Comparison of ENCODE assay signal across 26 cellular contexts in the genomic region with DNA sequence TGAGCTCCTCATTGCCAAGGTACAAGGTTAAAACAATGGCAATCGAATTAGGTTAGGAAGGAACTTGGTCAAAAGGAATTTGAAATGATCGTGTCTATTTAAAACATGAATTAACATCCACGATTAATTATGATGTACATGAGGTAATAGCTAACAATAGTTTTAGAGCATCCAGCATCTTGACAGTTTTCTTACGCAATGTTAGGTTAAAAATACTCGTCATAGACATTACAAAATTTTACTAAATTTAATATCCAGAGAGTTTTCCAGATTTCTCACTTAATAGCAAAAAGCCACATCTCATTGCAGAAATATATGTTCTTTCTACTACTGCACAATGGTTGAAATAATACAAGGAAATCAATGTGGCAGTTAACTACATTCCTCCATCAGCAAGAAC.
"Had no signal": no experiment of that assay in that cellular context is flagged by ENCODE, and none has a peak within 500 bp of the region (broad histone marks: within the 10 kb centered on the region; RNA-seq: fewer than 3 reads in every experiment).

No MANE protein-coding gene starts in this region.

- FAIRE-seq: kidney, pancreas, small intestine, urothelium cell line had no signal

- H3K4me3 ChIP-seq: left lung, lower lobe of right lung, pancreas, prostate gland, sigmoid colon, spleen, suprapubic skin, thoracic aorta, tibial artery, upper lobe of right lung had no signal

- DNase-seq: hippocampal formation; kidney; left colon; left lung; lower lobe of right lung; mammary epithelial cell; mesenchymal stem cell; naive thymus-derived CD8-positive, alpha-beta T cell; nucleus accumbens; pancreas; posterior cingulate gyrus; retina; right cardiac atrium; sigmoid colon; small intestine; spleen; stimulated activated CD4-positive, alpha-beta T cell treated with anti-CD3 and anti-CD28 coated beads, Interleukin-4, amount 100 ng/mL, for 24 hours; stimulated activated naive CD4-positive, alpha-beta T cell; tibial artery; trophoblast cell; upper lobe of right lung had no signal

- H3K4me1 ChIP-seq: left lung, lower lobe of right lung, pancreas, prostate gland, sigmoid colon, spleen, upper lobe of right lung had no signal

- H3K27me3 ChIP-seq: left lung, pancreas, sigmoid colon, spleen, suprapubic skin, tibial artery, upper lobe of right lung had no signal

- H3K27ac ChIP-seq: left lung, lower lobe of right lung, pancreas, prostate gland, sigmoid colon, spleen, suprapubic skin, thoracic aorta, tibial artery, upper lobe of right lung had no signal

- ATAC-seq: left colon; left lung; lower lobe of right lung; naive thymus-derived CD8-positive, alpha-beta T cell; pancreas; right cardiac atrium; stimulated activated effector memory CD8-positive, alpha-beta T cell treated with anti-CD3 and anti-CD28 coated beads, Interleukin-12 subunit alpha, Interleukin-12 subunit beta, amount 100 ng/mL, for 72 hours; upper lobe of right lung had no signal

- H3K36me3 ChIP-seq: left lung, lower lobe of right lung, pancreas, prostate gland, sigmoid colon, spleen, suprapubic skin, thoracic aorta, tibial artery, upper lobe of right lung had no signal

- H3K9me3 ChIP-seq: left lung, lower lobe of right lung, pancreas, prostate gland, sigmoid colon, spleen, suprapubic skin, thoracic aorta, tibial artery, upper lobe of right lung had no signal
